In the genomic region with DNA sequence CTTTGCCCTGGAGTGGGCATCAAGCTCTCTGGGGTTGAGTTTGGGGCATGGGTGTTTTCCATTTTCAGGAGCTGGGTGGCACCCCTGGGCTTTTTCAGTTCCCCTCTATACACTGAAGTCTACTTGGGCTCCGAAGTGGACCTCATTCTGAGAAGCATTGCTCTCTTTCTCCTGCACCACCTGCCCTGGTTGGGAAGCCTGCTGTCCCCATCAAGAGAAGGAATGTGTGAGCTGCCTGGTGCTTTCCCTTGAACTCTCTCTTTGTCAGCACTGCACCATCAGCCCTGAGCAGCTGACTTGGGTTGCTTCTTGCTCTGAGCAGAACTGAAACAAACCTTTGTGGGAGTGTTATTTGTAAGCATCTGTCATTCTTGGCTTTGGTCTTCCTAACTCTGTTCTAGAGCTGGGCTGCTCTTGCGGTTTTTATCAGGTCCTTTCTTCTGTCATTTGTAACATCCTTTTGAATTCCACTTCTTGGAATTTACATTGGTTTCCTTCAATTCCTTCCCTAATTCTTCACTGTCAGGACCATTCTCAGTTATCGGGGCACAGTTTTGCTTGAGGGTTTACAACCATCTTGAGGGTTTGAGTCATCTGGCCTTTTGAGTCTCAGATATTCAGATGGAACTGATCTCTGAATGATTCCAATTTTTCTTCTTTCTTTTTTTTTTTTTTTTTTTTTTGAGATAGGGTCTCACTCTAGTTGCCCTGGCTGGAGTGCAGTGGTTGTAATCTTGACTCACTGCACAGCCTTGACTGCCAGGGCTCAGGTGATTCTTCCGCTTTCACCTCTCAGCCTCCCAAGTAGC, we compare ENCODE assay signal across 8 cellular contexts. TPM values are rescaled to one million over a fixed set of nuclear protein-coding genes. Genes with fewer than 3 reads are reported as not detected.
A peak's percentile ranks its signal among the peaks of the same experiment; 100 is the strongest.
DNase-seq lines count a peak whose midpoint lies in the region; ATAC-seq and TF ChIP-seq lines count a peak whose summit lies in the region.

No MANE protein-coding gene starts in this region.

- no peak overlapping the region for H3K4me3 Mint-ChIP-seq in activated CD4-positive, alpha-beta memory T cell treated with anti-CD3 and anti-CD28 coated beads, Interleukin-2, amount 10 ng/mL, durations not matched to agents 7 days and 5 days

- H3K18ac ChIP-seq in neuronal stem cell (ENCODE audit: low read length): no peak overlapping the region

- H3K79me1 ChIP-seq in neuronal stem cell (ENCODE audit: low read depth, low read length): peaks cover 21% of the 10 kb centered on the region

- CTCF ChIA-PET in activated CD4-positive, alpha-beta memory T cell treated with anti-CD3 and anti-CD28 coated beads, Interleukin-2, amount 10 ng/mL, durations not matched to agents 7 days and 5 days (lab: Charles Lee): interaction anchor here (0.6 to 1.6 kb wide), 3 partner anchors 35 to 59 kb away, joined by 3 to 8 read pairs (median 4); no protein-coding TSS in a partner anchor

- no peaks in the 10 kb centered on the region for H3K27me3 Mint-ChIP-seq in activated CD4-positive, alpha-beta memory T cell treated with anti-CD3 and anti-CD28 coated beads, Interleukin-2, amount 10 ng/mL, durations not matched to agents 7 days and 5 days

- no CpG with 5 or more reads among the region's 4 CpGs for WGBS in neuronal stem cell (ENCODE audit: extremely low coverage in 2 of 2, insufficient read length in 2 of 2, insufficient replicate concordance in 1 of 2), 2 donors

- no peak overlapping the region for H3K23ac ChIP-seq in neuronal stem cell (ENCODE audit: low read depth, low read length, poor library complexity)

- H2BK15ac ChIP-seq in neuronal stem cell (ENCODE audit: low read length): no peak overlapping the region

- peak overlapping the region in 1 of 2 donors; percentile 4 for H3K27ac ChIP-seq in left lung
- no peak overlapping the region for H3K27ac ChIP-seq in neuronal stem cell (replicated peaks; ENCODE audit: low read length)

- H3K27ac Mint-ChIP-seq in activated CD4-positive, alpha-beta memory T cell treated with anti-CD3 and anti-CD28 coated beads, Interleukin-2, amount 10 ng/mL, durations not matched to agents 7 days and 5 days: peak overlapping the region; percentile 67

- intact Hi-C loops in left lung (cut with DNase I): no loop called here

- H2BK12ac ChIP-seq in neuronal stem cell (ENCODE audit: low read length): no peak overlapping the region

- H2AFZ ChIP-seq in neuronal stem cell (ENCODE audit: low read length): no peak overlapping the region

- H3K27me3 ChIP-seq in left lung (no peaks in the 10 kb centered on the region), neuronal stem cell (ENCODE audit: control insufficient read depth in 3 of 3, insufficient read depth in 3 of 3, low read depth in 1 of 3, low read length in 3 of 3) (no peaks in the 10 kb centered on the region)

- H3K9me3 ChIP-seq in left lung: no peaks in the 10 kb centered on the region
- peaks cover 0 to 1% of the 10 kb centered on the region in 2 donors for H3K9me3 ChIP-seq in neuronal stem cell (replicated peaks in 1 of 2; ENCODE audit: control insufficient read depth in 2 of 2, insufficient read depth in 1 of 2, low read depth in 1 of 2, low read length in 2 of 2)

- ATAC-seq in GM19025 (IDR thresholded peaks at IDR 0.05; ENCODE audit: low read depth, unreplicated experiment): peak; percentile 76
- ATAC-seq in HG03135 (IDR thresholded peaks at IDR 0.05; ENCODE audit: unreplicated experiment): peak; percentile 70
- peak; percentile 16 for ATAC-seq in left lung

- peaks cover 27% of the 10 kb centered on the region for H3K36me3 Mint-ChIP-seq in activated CD4-positive, alpha-beta memory T cell treated with anti-CD3 and anti-CD28 coated beads, Interleukin-2, amount 10 ng/mL, durations not matched to agents 7 days and 5 days (ENCODE audit: low read depth)

- DNase-seq in AG10803 (ENCODE audit: low read depth) (peak; percentile 45), left lung (no peak), neuronal stem cell (ENCODE audit: low spot score) (no peak), NCI-H128 (lab: John Stamatoyannopoulos, UW; ENCODE audit: unreplicated experiment) (no peak), SW480 (ENCODE audit: low spot score) (no peak)
- DNase-seq in activated CD4-positive, alpha-beta memory T cell treated with anti-CD3 and anti-CD28 coated beads, Interleukin-2, amount 10 ng/mL, durations not matched to agents 7 days and 5 days: peak; percentile 54

- peaks cover 0 to 8% of the 10 kb centered on the region in 2 donors for H3K36me3 ChIP-seq in left lung
- peaks cover 8 to 61% of the 10 kb centered on the region in 2 donors for H3K36me3 ChIP-seq in neuronal stem cell (replicated peaks in 1 of 2; ENCODE audit: control insufficient read depth in 2 of 2, insufficient read depth in 2 of 2, low read length in 2 of 2)

- no peak overlapping the region for H2BK120ac ChIP-seq in neuronal stem cell (ENCODE audit: low read depth, low read length)

- H4K8ac ChIP-seq in neuronal stem cell (ENCODE audit: low read depth, low read length): no peak overlapping the region

- TF ChIP-seq CTCF in AG10803 (conservative IDR thresholded peaks at IDR 0.05; ENCODE audit: low read length) (no peak), left lung (IDR thresholded peaks at IDR 0.05) (no peak)

- H4K91ac ChIP-seq in neuronal stem cell (ENCODE audit: low read depth, low read length, poor library complexity): no peak overlapping the region

- H3K4me3 ChIP-seq in AG10803 (ENCODE audit: low read length) (no peak overlapping the region), left lung (no peak overlapping the region), neuronal stem cell (ENCODE audit: low read length in 2 of 2) (no peak overlapping the region)

- no peaks in the 10 kb centered on the region for H3K9me3 Mint-ChIP-seq in activated CD4-positive, alpha-beta memory T cell treated with anti-CD3 and anti-CD28 coated beads, Interleukin-2, amount 10 ng/mL, durations not matched to agents 7 days and 5 days

- no peak overlapping the region for H2AK5ac ChIP-seq in neuronal stem cell (ENCODE audit: low read depth, low read length)

- H3K4me2 ChIP-seq in neuronal stem cell (ENCODE audit: insufficient read depth, low read length, poor library complexity, severe bottlenecking): no peak overlapping the region

- peaks cover 46% of the 10 kb centered on the region for H3K4me1 Mint-ChIP-seq in activated CD4-positive, alpha-beta memory T cell treated with anti-CD3 and anti-CD28 coated beads, Interleukin-2, amount 10 ng/mL, durations not matched to agents 7 days and 5 days

- H3K4ac ChIP-seq in neuronal stem cell (ENCODE audit: low read length): no peak overlapping the region

- peaks cover 14 to 78% of the 10 kb centered on the region in 2 donors for H3K4me1 ChIP-seq in left lung
- H3K4me1 ChIP-seq in neuronal stem cell (ENCODE audit: control insufficient read depth in 2 of 2, insufficient read depth in 1 of 2, low read depth in 1 of 2, low read length in 2 of 2): no peaks in the 10 kb centered on the region

- POLR2A ChIA-PET in activated CD4-positive, alpha-beta memory T cell treated with anti-CD3 and anti-CD28 coated beads, Interleukin-2, amount 10 ng/mL, durations not matched to agents 7 days and 5 days (lab: Charles Lee): interaction anchor here (1.6 to 2.3 kb wide), 3 partner anchors 14 to 41 kb away, joined by 5 to 12 read pairs (median 7); partner anchors contain the start of gene YDJC

- no peak overlapping the region for H3K14ac ChIP-seq in neuronal stem cell (ENCODE audit: low read length)

- no peak overlapping the region for H3K9ac ChIP-seq in neuronal stem cell (ENCODE audit: low read depth, low read length, poor library complexity)

- H2BK5ac ChIP-seq in neuronal stem cell (ENCODE audit: low read length): no peak overlapping the region

RNA-seq across cellular contexts. Expression of gene UBE2L3, which starts 20.5 kb away (rescaled TPM):
- total RNA-seq in activated CD4-positive, alpha-beta memory T cell treated with anti-CD3 and anti-CD28 coated beads, Interleukin-2, amount 10 ng/mL, durations not matched to agents 7 days and 5 days: 10 to 100 TPM; 54.3 to 57.4 TPM
- 10 to 100 TPM; 51.9 to 52.8 TPM for total RNA-seq in left lung
- polyA plus RNA-seq in neuronal stem cell (2013, experiment 1 of 2): 99.7 TPM
- polyA plus RNA-seq in neuronal stem cell (2013, experiment 2 of 2): 102 TPM

RNA-seq across cellular contexts. Expression of gene RIMBP3C, which starts 36.7 kb away (rescaled TPM):
- under 1 TPM; 0.23 to 0.33 TPM for total RNA-seq in activated CD4-positive, alpha-beta memory T cell treated with anti-CD3 and anti-CD28 coated beads, Interleukin-2, amount 10 ng/mL, durations not matched to agents 7 days and 5 days
- under 1 TPM; 0.17 to 0.31 TPM for total RNA-seq in left lung
- 0.33 TPM for polyA plus RNA-seq in neuronal stem cell (2013, experiment 1 of 2)
- 0.18 TPM for polyA plus RNA-seq in neuronal stem cell (2013, experiment 2 of 2)

RNA-seq across cellular contexts. Expression of gene YDJC, which starts 41.8 kb away (rescaled TPM):
- total RNA-seq in activated CD4-positive, alpha-beta memory T cell treated with anti-CD3 and anti-CD28 coated beads, Interleukin-2, amount 10 ng/mL, durations not matched to agents 7 days and 5 days: 10 to 100 TPM; 37.1 to 38.0 TPM
- 10 to 100 TPM; 13.1 to 17.2 TPM for total RNA-seq in left lung
- 14.9 TPM for polyA plus RNA-seq in neuronal stem cell (2013, experiment 1 of 2)
- polyA plus RNA-seq in neuronal stem cell (2013, experiment 2 of 2): 14.0 TPM

RNA-seq across cellular contexts. Expression of gene CCDC116, which starts 44.6 kb away (rescaled TPM):
- total RNA-seq in activated CD4-positive, alpha-beta memory T cell treated with anti-CD3 and anti-CD28 coated beads, Interleukin-2, amount 10 ng/mL, durations not matched to agents 7 days and 5 days: under 1 TPM; 0.33 to 0.43 TPM
- 1 to 10 TPM in 1 of 2 donors, under 1 TPM in 1; 0.26 to 1.1 TPM for total RNA-seq in left lung
- 0.10 TPM for polyA plus RNA-seq in neuronal stem cell (2013, experiment 1 of 2)
- 0.18 TPM for polyA plus RNA-seq in neuronal stem cell (2013, experiment 2 of 2)

RNA-seq across cellular contexts. Expression of gene SDF2L1, which starts 54.1 kb away (rescaled TPM):
- 10 to 100 TPM; 61.4 to 62.1 TPM for total RNA-seq in activated CD4-positive, alpha-beta memory T cell treated with anti-CD3 and anti-CD28 coated beads, Interleukin-2, amount 10 ng/mL, durations not matched to agents 7 days and 5 days
- 10 to 100 TPM; 47.2 to 82.1 TPM for total RNA-seq in left lung
- polyA plus RNA-seq in neuronal stem cell (2013, experiment 1 of 2): 9.6 TPM
- polyA plus RNA-seq in neuronal stem cell (2013, experiment 2 of 2): 9.4 TPM

Comparison
In these comparisons a context has a peak if more than half of its experiments do, and no peak if none do; other contexts are left out.
1. DNase-seq: peak in AG10803 (single experiment) and activated CD4-positive, alpha-beta memory T cell treated with anti-CD3 and anti-CD28 coated beads, Interleukin-2, amount 10 ng/mL, durations not matched to agents 7 days and 5 days (single experiment); none in left lung (0 of 2), neuronal stem cell (single experiment), NCI-H128 (single experiment) and SW480 (single experiment).
2. ATAC-seq: peak in every context shown above with its lines; median percentile 76 in GM19025; 70 in HG03135; 16 in left lung.